Comparison of ENCODE assay signal across 23 cellular contexts in genomic region chr12:29426516-29426915, GRCh38.
"Had no signal": no experiment of that assay in that cellular context is flagged by ENCODE, and none has a peak within 500 bp of the region (broad histone marks: within the 10 kb centered on the region; RNA-seq: fewer than 3 reads in every experiment).

No MANE protein-coding gene starts in this region.

- H3K27me3 ChIP-seq: SJSA1 had no signal

- DNase-seq: Kasumi-1, MV-4-11, NCI-H1048, NCI-H1105, NCI-H1417, NCI-H1436 treated with DMSO at 0.1 percent for 48 hours, NCI-H1694, NCI-H187 treated with DMSO at 0.1 percent for 48 hours, NCI-H2029 treated with DMSO at 0.1 percent for 48 hours, NCI-H2107, NCI-H2227 treated with DMSO at 0.1 percent for 48 hours, NCI-H524, NCI-H526 treated with DMSO at 0.1 percent for 48 hours, NCI-H748 treated with DMSO at 0.1 percent for 48 hours, Right ventricle myocardium superior, RPMI8226, SIG-M5 had no signal

- H3K9ac ChIP-seq: KMS-11 had no signal

- H3K36me3 ChIP-seq: SJSA1 had no signal

- H3K9me3 ChIP-seq: SJSA1 had no signal

- ATAC-seq: K562 had no signal

- H3K4me1 ChIP-seq: SJSA1 had no signal

- FAIRE-seq: HTR-8/SVneo, K562, RCC 7860 had no signal

- H3K27ac ChIP-seq: KMS-11, SJSA1, SK-N-MC had no signal

- H3K4me2 ChIP-seq: KMS-11 had no signal

- H3K4me3 ChIP-seq: K562, SJSA1, SK-N-MC had no signal
